Comparison of ENCODE assay signal across 8 cellular contexts in genomic region chr4:152679414-152680281, GRCh38. TPM values are rescaled to one million over a fixed set of nuclear protein-coding genes. Genes with fewer than 3 reads are reported as not detected.
DNase-seq lines count a peak whose midpoint lies in the region; ATAC-seq, FAIRE-seq and TF ChIP-seq lines count a peak whose summit lies in the region.

Gene TMEM154, minus strand, starts transcription at chr4:152679997. Its CDS starts 64 bp downstream, at chr4:152679933.

- H3K36me3 Mint-ChIP-seq in IgD-negative memory B cell = peaks cover 3% of the 10 kb centered on the region

- peak within 1 kb of the TSS; percentile 82 for H2AFZ ChIP-seq in GM12878 (ENCODE audit: control insufficient read depth, low read depth, low read length)

- no peak for TF ChIP-seq RAD21 in GM12878 (IDR thresholded peaks at IDR 0.05; ENCODE audit: insufficient read depth, low read depth, low read length)

- 2% methylated on average over 32 of the region's 32 CpGs for WGBS in GM12878 (ENCODE audit: insufficient coverage, insufficient replicate concordance, low lambda C conversion rate, missing lambda C conversion rate)

- H3K4me3 ChIP-seq in GM12878 (peak within 1 kb of the TSS; percentile 89), iPS-18a (ENCODE audit: low read length) (peak within 1 kb of the TSS; percentile 64), skeletal muscle satellite cell (ENCODE audit: low read length) (peak within 1 kb of the TSS; percentile 77)

- H3K9me3 Mint-ChIP-seq in IgD-negative memory B cell = no peaks in the 10 kb centered on the region

- H3K27ac ChIP-seq in GM12878 (ENCODE audit: control insufficient read depth, insufficient read depth) (peak within 1 kb of the TSS; percentile 54), iPS-18a (ENCODE audit: low read length) (no peak within 1 kb of the TSS)

- TF ChIP-seq EP300 in GM12878 (IDR thresholded peaks at IDR 0.05; ENCODE audit: borderline replicate concordance in 1 of 2, control insufficient read depth in 1 of 2, low read depth in 2 of 2, low read length in 2 of 2) = 0 out of 4 replicates have a peak, but pooled peaks of 1 of the 2 experiments have one; percentile 20

- H3K27ac Mint-ChIP-seq in IgD-negative memory B cell = peak within 1 kb of the TSS; percentile 76 to 98 (median 81)

- RAD21 ChIA-PET in GM12878 (lab: Charles Lee; ENCODE audit: unreplicated experiment) = interaction anchor here (0.7 to 7.0 kb wide), 11 partner anchors 9 to 189 kb away, joined by 3 to 85 read pairs (median 14); no protein-coding TSS in a partner anchor

- H3K4me1 ChIP-seq in GM12878 (ENCODE audit: control insufficient read depth, insufficient read depth, low read length) (peaks cover 41% of the 10 kb centered on the region), iPS-18a (ENCODE audit: control insufficient read depth, low read depth, low read length) (peaks cover 16% of the 10 kb centered on the region), skeletal muscle satellite cell (ENCODE audit: control insufficient read depth, insufficient read depth, low read length) (peaks cover 4% of the 10 kb centered on the region)

- no peaks in the 10 kb centered on the region for H3K79me2 ChIP-seq in GM12878 (ENCODE audit: control insufficient read depth, insufficient read depth, low read length)

- H3K36me3 ChIP-seq in GM12878 (ENCODE audit: control insufficient read depth in 2 of 2, insufficient read depth in 2 of 2, low read length in 1 of 2) (no peaks in the 10 kb centered on the region), iPS-18a (ENCODE audit: control insufficient read depth, low read depth, low read length) (no peaks in the 10 kb centered on the region), skeletal muscle satellite cell (ENCODE audit: insufficient read depth, low read length) (no peaks in the 10 kb centered on the region)

- intact Hi-C loops in GM12878 (cut with micrococcal nuclease; ENCODE audit: unreplicated experiment) = no loop called here

- POLR2A ChIA-PET in GM12878 (lab: Charles Lee) = interaction anchor here (0.5 to 6.3 kb wide), 7 partner anchors 10 to 135 kb away, joined by 3 to 57 read pairs (median 3); no protein-coding TSS in a partner anchor

- H3K4me2 ChIP-seq in GM12878 (ENCODE audit: control insufficient read depth, insufficient read depth) = peak within 1 kb of the TSS; percentile 69
- peak within 1 kb of the TSS; percentile 98 for H3K4me2 ChIP-seq in skeletal muscle satellite cell (ENCODE audit: low read length)

- H3K27me3 Mint-ChIP-seq in IgD-negative memory B cell = no peaks in the 10 kb centered on the region

- TF ChIP-seq POLR2A in GM12878 (IDR thresholded peaks at IDR 0.05; ENCODE audit: low read depth, low read length) = peak; percentile 95

- peaks cover 56 to 59% (median 58%) of the 10 kb centered on the region in 3 donors for H3K4me1 Mint-ChIP-seq in IgD-negative memory B cell

- ATAC-seq in GM21529 (IDR thresholded peaks at IDR 0.05; ENCODE audit: unreplicated experiment) (peak; percentile 65), GM12878 (peak; percentile 80)

- H4K20me1 ChIP-seq in GM12878 (ENCODE audit: control insufficient read depth, insufficient read depth) = no peaks in the 10 kb centered on the region

- no TSS peak for BruUV-seq in GM12878 (replicated peaks; lab: Mats Ljungman, UMichigan)

- H3K9me3 ChIP-seq in GM12878 (replicated peaks; ENCODE audit: control insufficient read depth, insufficient read depth, low read length) = no peaks in the 10 kb centered on the region
- no peaks in the 10 kb centered on the region for H3K9me3 ChIP-seq in iPS-18a (ENCODE audit: control insufficient read depth, low read depth, low read length)
- H3K9me3 ChIP-seq in skeletal muscle satellite cell (replicated peaks; ENCODE audit: low read length) = no peaks in the 10 kb centered on the region

- CTCF ChIA-PET in GM12878 (lab: Yijun Ruan, JAX) = interaction anchor here (0.6 to 9.8 kb wide), 9 partner anchors 11 to 294 kb away, joined by 3 to 65 read pairs (median 33); partner anchors contain the start of gene TIGD4

- H3K9ac ChIP-seq in GM12878 (ENCODE audit: control insufficient read depth, insufficient read depth, low read length) (peak within 1 kb of the TSS; percentile 75), iPS-18a (ENCODE audit: low read length) (peak within 1 kb of the TSS; percentile 47), skeletal muscle satellite cell (ENCODE audit: low read depth, low read length) (peak within 1 kb of the TSS; percentile 80)

- peak; percentile 56 for FAIRE-seq in GM12878 (lab: Jason Lieb, UNC)

- SMC1A ChIA-PET in GM12878 (lab: Charles Lee; ENCODE audit: uncharacterized antibody, unreplicated experiment) = interaction anchor here (0.8 to 14.9 kb wide), 17 partner anchors 8 to 797 kb away, joined by 3 to 229 read pairs (median 7); no protein-coding TSS in a partner anchor

- DNase-seq in EL = peak; percentile 82
- peak; percentile 48 for DNase-seq in T-helper 9 cell
- DNase-seq in GM12878 (ENCODE audit: low read depth, low spot score) = no peak
- DNase-seq in RKO (ENCODE audit: low spot score) = no peak

- TF ChIP-seq CTCF in GM12878 (IDR thresholded peaks at IDR 0.05 in 2 of 3, conservative IDR thresholded peaks at IDR 0.05 in 1 of 3; ENCODE audit: control insufficient read depth in 2 of 3, extremely low read depth in 1 of 3, insufficient read depth in 1 of 3, low read depth in 3 of 3, low read length in 3 of 3) = 0 out of 6 replicates have a peak, but pooled peaks of 1 of the 3 experiments have one; percentile 7

- H3K27me3 ChIP-seq in GM12878 (replicated peaks in 1 of 2; ENCODE audit: control insufficient read depth in 2 of 2, insufficient read depth in 2 of 2, low read length in 1 of 2) (no peaks in the 10 kb centered on the region), iPS-18a (ENCODE audit: control insufficient read depth, insufficient read depth, low read length) (peaks cover 32% of the 10 kb centered on the region), skeletal muscle satellite cell (ENCODE audit: control insufficient read depth, insufficient read depth, low read length) (no peaks in the 10 kb centered on the region)

- in situ Hi-C loops in GM12878 (cut with MboI) = no loop called here

- peak within 1 kb of the TSS; percentile 90 to 98 (median 96) for H3K4me3 Mint-ChIP-seq in IgD-negative memory B cell

TF ChIP-seq in GM12878, 131 proteins besides CTCF, POLR2A, EP300 and RAD21 (continues in another document):
- peak; percentile 78; the same call in 1 of the 2 replicates for TF ChIP-seq TAF1 (IDR thresholded peaks at IDR 0.05; ENCODE audit: borderline replicate concordance, low read depth, low read length)
- TF ChIP-seq YBX1 (IDR thresholded peaks at IDR 0.05) = no peak
- no peak for TF ChIP-seq CBX5 (IDR thresholded peaks at IDR 0.05; ENCODE audit: low read depth)
- TF ChIP-seq NRF1 (conservative IDR thresholded peaks at IDR 0.05; ENCODE audit: low read depth, low read length) = peak; percentile 36
- TF ChIP-seq NBN (IDR thresholded peaks at IDR 0.05) = peak; percentile 70; the same call in 1 of the 2 replicates
- no peak for TF ChIP-seq SP1 (IDR thresholded peaks at IDR 0.05; ENCODE audit: low read depth, low read length)
- peak; percentile 71 for TF ChIP-seq GABPA (IDR thresholded peaks at IDR 0.05; ENCODE audit: low read depth)
- TF ChIP-seq IKZF2 (IDR thresholded peaks at IDR 0.05) = peak in 1 of 2 experiments; percentile 53; a peak in 2 of 4 replicates
- peak; percentile 61 for TF ChIP-seq EED (IDR thresholded peaks at IDR 0.05; ENCODE audit: low read depth)
- no peak for TF ChIP-seq TCF3 (IDR thresholded peaks at IDR 0.05; ENCODE audit: borderline replicate concordance, insufficient read depth, low read depth, low read length)
- TF ChIP-seq SKIL (IDR thresholded peaks at IDR 0.05; ENCODE audit: low read depth, poor library complexity, severe bottlenecking) = no peak
- no peak for TF ChIP-seq MEF2B (IDR thresholded peaks at IDR 0.05; ENCODE audit: partially characterized antibody, poor library complexity, severe bottlenecking)
- no peak for TF ChIP-seq JUNB (IDR thresholded peaks at IDR 0.05)

RNA-seq across cellular contexts. Expression of gene TMEM154, which starts in this region (rescaled TPM):
- polyA plus RNA-seq in IgD-negative memory B cell = 210 TPM
- total RNA-seq in GM12878 (2013; cell fraction: nucleolus; rRNA removed) = 30.9 and 31.7 TPM in 2 replicates
- 18.8 and 23.4 TPM in 2 replicates for total RNA-seq in GM12878 (2014; rRNA removed)
- 22.7 and 23.7 TPM in 2 replicates for total RNA-seq in GM12878 (2014; rRNA removed; fragmentation: Illumina TruSeq; extraction: Trizol)
- 41.4 and 42.3 TPM in 2 replicates for total RNA-seq in GM12878 (2021)
- polyA plus RNA-seq in GM12878 (2011; ENCODE audit: low read depth) = 4.3 TPM
- polyA plus RNA-seq in GM12878 (2011; rRNA removed) = 5.1 and 8.5 TPM in 2 replicates
- polyA plus RNA-seq in GM12878 (2011; cell fraction: cytosol; rRNA removed) = 2.9 and 3.0 TPM in 2 replicates
- polyA plus RNA-seq in GM12878 (2011; cell fraction: nucleus; rRNA removed) = 2.9 and 3.5 TPM in 2 replicates
- 8.9 and 12.0 TPM in 2 replicates for polyA plus RNA-seq in GM12878 (2012)
- polyA plus RNA-seq in GM12878 (2014; fragmentation: Illumina TruSeq; extraction: Trizol) = 17.5 and 36.2 TPM in 2 replicates
- polyA plus RNA-seq in GM12878 (2014; fragmentation: Nextera tagmentation; extraction: Ambion mirVana) = 10 to 100 TPM in 1 of 2 experiments, 1 to 10 TPM in 1; 9.3 to 17.6 TPM
- polyA plus RNA-seq in GM12878 (2014; rRNA removed) = 14.5 and 16.2 TPM in 2 replicates
- polyA plus RNA-seq in GM12878 (2016; fragmentation: Nextera tagmentation; extraction: Ambion mirVana) = 10 to 100 TPM; 26.5 to 32.3 TPM
- 8.7 and 11.3 TPM in 2 replicates for polyA minus RNA-seq in GM12878 (2011; rRNA and poly(A)+ RNA removed)
- polyA minus RNA-seq in GM12878 (2011; cell fraction: cytosol; rRNA and poly(A)+ RNA removed) = 2.1 and 2.4 TPM in 2 replicates
- 4.4 and 6.9 TPM in 2 replicates for polyA minus RNA-seq in GM12878 (2011; cell fraction: nucleus; rRNA and poly(A)+ RNA removed)
- 3.9 and 9.6 TPM in 2 replicates for total RNA-seq in skeletal muscle satellite cell (2012; rRNA removed)

Comparison
In these comparisons a context has a peak if more than half of its experiments do, and no peak if none do; other contexts are left out.
1. DNase-seq: peak in EL (single experiment) and T-helper 9 cell (single experiment); none in GM12878 (single experiment) and RKO (single experiment).
2. Peak in every context shown above with its lines, with median percentiles within 50 percentile points of each other: H3K4me3 ChIP-seq and H3K9ac ChIP-seq.